1 cellular context compared by ENCODE assay signal in the genomic region with DNA sequence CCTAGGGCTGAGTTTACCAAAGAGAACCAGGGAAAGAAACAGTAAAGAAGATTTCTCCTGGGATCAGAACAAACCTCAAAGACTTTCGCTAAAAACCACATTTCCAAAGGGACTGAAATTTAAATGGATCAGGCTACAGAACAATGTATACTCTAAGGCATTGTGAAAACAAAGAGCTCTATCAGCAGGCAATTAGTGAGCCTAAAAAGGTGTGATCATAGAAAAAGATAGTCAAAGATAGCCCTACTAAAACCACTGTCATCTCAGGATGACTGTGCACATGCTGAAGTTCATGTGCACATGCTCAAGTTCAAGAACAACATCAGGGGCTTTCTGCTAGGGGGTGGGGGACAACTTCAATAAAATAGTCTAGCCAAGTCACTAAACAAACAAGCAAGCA.
A peak's percentile ranks its signal among the peaks of the same experiment; 100 is the strongest.
TF ChIP-seq lines count a peak whose summit lies in the region.

No MANE protein-coding gene starts in this region.

TF ChIP-seq in GM12878, 131 proteins besides CTCF, POLR2A, EP300 and RAD21 (continued from another document and continues in another):
- TF ChIP-seq, protein P1, sequence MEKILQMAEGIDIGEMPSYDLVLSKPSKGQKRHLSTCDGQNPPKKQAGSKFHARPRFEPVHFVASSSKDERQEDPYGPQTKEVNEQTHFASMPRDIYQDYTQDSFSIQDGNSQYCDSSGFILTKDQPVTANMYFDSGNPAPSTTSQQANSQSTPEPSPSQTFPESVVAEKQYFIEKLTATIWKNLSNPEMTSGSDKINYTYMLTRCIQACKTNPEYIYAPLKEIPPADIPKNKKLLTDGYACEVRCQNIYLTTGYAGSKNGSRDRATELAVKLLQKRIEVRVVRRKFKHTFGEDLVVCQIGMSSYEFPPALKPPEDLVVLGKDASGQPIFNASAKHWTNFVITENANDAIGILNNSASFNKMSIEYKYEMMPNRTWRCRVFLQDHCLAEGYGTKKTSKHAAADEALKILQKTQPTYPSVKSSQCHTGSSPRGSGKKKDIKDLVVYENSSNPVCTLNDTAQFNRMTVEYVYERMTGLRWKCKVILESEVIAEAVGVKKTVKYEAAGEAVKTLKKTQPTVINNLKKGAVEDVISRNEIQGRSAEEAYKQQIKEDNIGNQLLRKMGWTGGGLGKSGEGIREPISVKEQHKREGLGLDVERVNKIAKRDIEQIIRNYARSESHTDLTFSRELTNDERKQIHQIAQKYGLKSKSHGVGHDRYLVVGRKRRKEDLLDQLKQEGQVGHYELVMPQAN (conservative IDR thresholded peaks at IDR 0.05), result no peak
- no peak for TF ChIP-seq NFXL1 (IDR thresholded peaks at IDR 0.05; ENCODE audit: borderline replicate concordance)
- no peak for TF ChIP-seq RFX5 (IDR thresholded peaks at IDR 0.05; ENCODE audit: low read depth, low read length)
- no peak for TF ChIP-seq CREM (IDR thresholded peaks at IDR 0.05; ENCODE audit: low read depth)
- peak; percentile 81 for TF ChIP-seq ATF7 (IDR thresholded peaks at IDR 0.05; ENCODE audit: low read depth)
- no peak for TF ChIP-seq FOXK2 (IDR thresholded peaks at IDR 0.05)
- 0 out of 2 replicates have a peak, but pooled peaks have one; percentile 36 for TF ChIP-seq PAX5 (IDR thresholded peaks at IDR 0.05; ENCODE audit: borderline replicate concordance, low read depth, low read length)
- TF ChIP-seq BHLHE40 (IDR thresholded peaks at IDR 0.05; ENCODE audit: borderline replicate concordance in 1 of 2, low read depth in 2 of 2, low read length in 1 of 2), result peak; percentile 59 to 86; a peak in 3 of 4 replicates
- TF ChIP-seq YBX1 (IDR thresholded peaks at IDR 0.05), result no peak
- TF ChIP-seq MYC (IDR thresholded peaks at IDR 0.05; ENCODE audit: insufficient read depth, insufficient read length, insufficient replicate concordance, low read length, severe bottlenecking), result no peak
- peak; percentile 87 for TF ChIP-seq IKZF1 (conservative IDR thresholded peaks at IDR 0.05)
- TF ChIP-seq SPI1 (IDR thresholded peaks at IDR 0.05; ENCODE audit: borderline replicate concordance, insufficient read depth, low read depth, low read length), result no peak; the same call in 1 of the 2 replicates
- peak; percentile 74; the same call in 1 of the 2 replicates for TF ChIP-seq IRF4 (IDR thresholded peaks at IDR 0.05; ENCODE audit: low read depth, low read length)
- TF ChIP-seq, protein P2, sequence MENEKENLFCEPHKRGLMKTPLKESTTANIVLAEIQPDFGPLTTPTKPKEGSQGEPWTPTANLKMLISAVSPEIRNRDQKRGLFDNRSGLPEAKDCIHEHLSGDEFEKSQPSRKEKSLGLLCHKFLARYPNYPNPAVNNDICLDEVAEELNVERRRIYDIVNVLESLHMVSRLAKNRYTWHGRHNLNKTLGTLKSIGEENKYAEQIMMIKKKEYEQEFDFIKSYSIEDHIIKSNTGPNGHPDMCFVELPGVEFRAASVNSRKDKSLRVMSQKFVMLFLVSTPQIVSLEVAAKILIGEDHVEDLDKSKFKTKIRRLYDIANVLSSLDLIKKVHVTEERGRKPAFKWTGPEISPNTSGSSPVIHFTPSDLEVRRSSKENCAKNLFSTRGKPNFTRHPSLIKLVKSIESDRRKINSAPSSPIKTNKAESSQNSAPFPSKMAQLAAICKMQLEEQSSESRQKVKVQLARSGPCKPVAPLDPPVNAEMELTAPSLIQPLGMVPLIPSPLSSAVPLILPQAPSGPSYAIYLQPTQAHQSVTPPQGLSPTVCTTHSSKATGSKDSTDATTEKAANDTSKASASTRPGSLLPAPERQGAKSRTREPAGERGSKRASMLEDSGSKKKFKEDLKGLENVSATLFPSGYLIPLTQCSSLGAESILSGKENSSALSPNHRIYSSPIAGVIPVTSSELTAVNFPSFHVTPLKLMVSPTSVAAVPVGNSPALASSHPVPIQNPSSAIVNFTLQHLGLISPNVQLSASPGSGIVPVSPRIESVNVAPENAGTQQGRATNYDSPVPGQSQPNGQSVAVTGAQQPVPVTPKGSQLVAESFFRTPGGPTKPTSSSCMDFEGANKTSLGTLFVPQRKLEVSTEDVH (IDR thresholded peaks at IDR 0.05; ENCODE audit: low read depth, partially characterized antibody), result no peak
- TF ChIP-seq EED (IDR thresholded peaks at IDR 0.05; ENCODE audit: low read depth), result no peak
- TF ChIP-seq CHD2 (IDR thresholded peaks at IDR 0.05; ENCODE audit: borderline replicate concordance, low read depth, low read length), result peak; percentile 34; the same call in 1 of the 2 replicates
- TF ChIP-seq NBN (IDR thresholded peaks at IDR 0.05), result 0 out of 2 replicates have a peak, but pooled peaks have one; percentile 59
- TF ChIP-seq ZNF24 (IDR thresholded peaks at IDR 0.05), result no peak; the same call in 1 of the 2 replicates
- TF ChIP-seq NFIC (IDR thresholded peaks at IDR 0.05; ENCODE audit: low read depth, low read length), result 0 out of 2 replicates have a peak, but pooled peaks have one; percentile 14
- peak; percentile 94 to 95 for TF ChIP-seq IKZF2 (IDR thresholded peaks at IDR 0.05)
- no peak for TF ChIP-seq CREB1 (IDR thresholded peaks at IDR 0.05; ENCODE audit: low read depth)
- TF ChIP-seq ZNF384 (IDR thresholded peaks at IDR 0.05; ENCODE audit: borderline replicate concordance, low read depth, low read length), result no peak
- TF ChIP-seq POLR2AphosphoS5 (IDR thresholded peaks at IDR 0.05; ENCODE audit: low read length), result no peak
- TF ChIP-seq SUZ12 (IDR thresholded peaks at IDR 0.05; ENCODE audit: unreplicated experiment), result no peak
- no peak for TF ChIP-seq EGR1 (IDR thresholded peaks at IDR 0.05; ENCODE audit: borderline replicate concordance in 1 of 2, low read depth in 2 of 2, low read length in 2 of 2)
- TF ChIP-seq MTA2 (IDR thresholded peaks at IDR 0.05; ENCODE audit: low read depth), result peak; percentile 99
- TF ChIP-seq RCOR1 (conservative IDR thresholded peaks at IDR 0.05; ENCODE audit: low read depth, low read length), result no peak
- TF ChIP-seq SRF (IDR thresholded peaks at IDR 0.05; ENCODE audit: low read depth in 2 of 2, low read length in 2 of 2), result no peak
- no peak for TF ChIP-seq GABPA (IDR thresholded peaks at IDR 0.05; ENCODE audit: low read depth)
- peak; percentile 80 for TF ChIP-seq BMI1 (IDR thresholded peaks at IDR 0.05; ENCODE audit: borderline replicate concordance)
- no peak for TF ChIP-seq KLF5 (IDR thresholded peaks at IDR 0.05; ENCODE audit: partially characterized antibody)
- TF ChIP-seq, protein P3, sequence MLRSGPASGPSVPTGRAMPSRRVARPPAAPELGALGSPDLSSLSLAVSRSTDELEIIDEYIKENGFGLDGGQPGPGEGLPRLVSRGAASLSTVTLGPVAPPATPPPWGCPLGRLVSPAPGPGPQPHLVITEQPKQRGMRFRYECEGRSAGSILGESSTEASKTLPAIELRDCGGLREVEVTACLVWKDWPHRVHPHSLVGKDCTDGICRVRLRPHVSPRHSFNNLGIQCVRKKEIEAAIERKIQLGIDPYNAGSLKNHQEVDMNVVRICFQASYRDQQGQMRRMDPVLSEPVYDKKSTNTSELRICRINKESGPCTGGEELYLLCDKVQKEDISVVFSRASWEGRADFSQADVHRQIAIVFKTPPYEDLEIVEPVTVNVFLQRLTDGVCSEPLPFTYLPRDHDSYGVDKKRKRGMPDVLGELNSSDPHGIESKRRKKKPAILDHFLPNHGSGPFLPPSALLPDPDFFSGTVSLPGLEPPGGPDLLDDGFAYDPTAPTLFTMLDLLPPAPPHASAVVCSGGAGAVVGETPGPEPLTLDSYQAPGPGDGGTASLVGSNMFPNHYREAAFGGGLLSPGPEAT (IDR thresholded peaks at IDR 0.05; ENCODE audit: low read depth), result peak; percentile 87
- TF ChIP-seq ZNF217 (IDR thresholded peaks at IDR 0.05), result peak; percentile 66; the same call in 1 of the 2 replicates
- TF ChIP-seq, protein P4, sequence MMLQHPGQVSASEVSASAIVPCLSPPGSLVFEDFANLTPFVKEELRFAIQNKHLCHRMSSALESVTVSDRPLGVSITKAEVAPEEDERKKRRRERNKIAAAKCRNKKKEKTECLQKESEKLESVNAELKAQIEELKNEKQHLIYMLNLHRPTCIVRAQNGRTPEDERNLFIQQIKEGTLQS (IDR thresholded peaks at IDR 0.05; ENCODE audit: borderline replicate concordance, extremely low read depth, low read depth, low read length), result no peak
- no peak for TF ChIP-seq BRCA1 (IDR thresholded peaks at IDR 0.05; ENCODE audit: low read depth, low read length)
- TF ChIP-seq, protein P5, sequence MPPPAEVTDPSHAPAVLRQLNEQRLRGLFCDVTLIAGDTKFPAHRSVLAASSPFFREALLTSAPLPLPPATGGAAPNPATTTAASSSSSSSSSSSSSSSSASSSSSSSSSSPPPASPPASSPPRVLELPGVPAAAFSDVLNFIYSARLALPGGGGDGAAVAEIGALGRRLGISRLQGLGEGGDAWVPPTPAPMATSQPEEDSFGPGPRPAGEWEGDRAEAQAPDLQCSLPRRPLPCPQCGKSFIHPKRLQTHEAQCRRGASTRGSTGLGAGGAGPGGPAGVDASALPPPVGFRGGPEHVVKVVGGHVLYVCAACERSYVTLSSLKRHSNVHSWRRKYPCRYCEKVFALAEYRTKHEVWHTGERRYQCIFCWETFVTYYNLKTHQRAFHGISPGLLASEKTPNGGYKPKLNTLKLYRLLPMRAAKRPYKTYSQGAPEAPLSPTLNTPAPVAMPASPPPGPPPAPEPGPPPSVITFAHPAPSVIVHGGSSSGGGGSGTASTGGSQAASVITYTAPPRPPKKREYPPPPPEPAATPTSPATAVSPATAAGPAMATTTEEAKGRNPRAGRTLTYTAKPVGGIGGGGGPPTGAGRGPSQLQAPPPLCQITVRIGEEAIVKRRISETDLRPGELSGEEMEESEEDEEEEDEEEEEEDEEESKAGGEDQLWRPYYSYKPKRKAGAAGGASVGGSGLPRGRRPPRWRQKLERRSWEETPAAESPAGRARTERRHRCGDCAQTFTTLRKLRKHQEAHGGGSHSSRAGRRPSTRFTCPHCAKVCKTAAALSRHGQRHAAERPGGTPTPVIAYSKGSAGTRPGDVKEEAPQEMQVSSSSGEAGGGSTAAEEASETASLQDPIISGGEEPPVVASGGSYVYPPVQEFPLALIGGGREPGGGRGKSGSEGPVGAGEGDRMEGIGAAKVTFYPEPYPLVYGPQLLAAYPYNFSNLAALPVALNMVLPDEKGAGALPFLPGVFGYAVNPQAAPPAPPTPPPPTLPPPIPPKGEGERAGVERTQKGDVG (CRISPR knock-in tag; IDR thresholded peaks at IDR 0.05), result no peak
- no peak for TF ChIP-seq ZNF622 (IDR thresholded peaks at IDR 0.05)
- no peak; the same call in 2 of the 3 replicates for TF ChIP-seq POU2F2 (IDR thresholded peaks at IDR 0.05; ENCODE audit: borderline replicate concordance, low read depth, low read length)
- TF ChIP-seq DPF2 (IDR thresholded peaks at IDR 0.05), result peak; percentile 90
- no peak for TF ChIP-seq FOS (IDR thresholded peaks at IDR 0.05; ENCODE audit: borderline replicate concordance, extremely low read depth, insufficient read length)
- TF ChIP-seq ZBED1 (IDR thresholded peaks at IDR 0.05; ENCODE audit: borderline replicate concordance), result no peak
- no peak for TF ChIP-seq RELA (IDR thresholded peaks at IDR 0.05; ENCODE audit: borderline replicate concordance, partially characterized antibody)
- peak; percentile 76 for TF ChIP-seq RUNX3 (IDR thresholded peaks at IDR 0.05; ENCODE audit: low read length)
- TF ChIP-seq, protein P6, sequence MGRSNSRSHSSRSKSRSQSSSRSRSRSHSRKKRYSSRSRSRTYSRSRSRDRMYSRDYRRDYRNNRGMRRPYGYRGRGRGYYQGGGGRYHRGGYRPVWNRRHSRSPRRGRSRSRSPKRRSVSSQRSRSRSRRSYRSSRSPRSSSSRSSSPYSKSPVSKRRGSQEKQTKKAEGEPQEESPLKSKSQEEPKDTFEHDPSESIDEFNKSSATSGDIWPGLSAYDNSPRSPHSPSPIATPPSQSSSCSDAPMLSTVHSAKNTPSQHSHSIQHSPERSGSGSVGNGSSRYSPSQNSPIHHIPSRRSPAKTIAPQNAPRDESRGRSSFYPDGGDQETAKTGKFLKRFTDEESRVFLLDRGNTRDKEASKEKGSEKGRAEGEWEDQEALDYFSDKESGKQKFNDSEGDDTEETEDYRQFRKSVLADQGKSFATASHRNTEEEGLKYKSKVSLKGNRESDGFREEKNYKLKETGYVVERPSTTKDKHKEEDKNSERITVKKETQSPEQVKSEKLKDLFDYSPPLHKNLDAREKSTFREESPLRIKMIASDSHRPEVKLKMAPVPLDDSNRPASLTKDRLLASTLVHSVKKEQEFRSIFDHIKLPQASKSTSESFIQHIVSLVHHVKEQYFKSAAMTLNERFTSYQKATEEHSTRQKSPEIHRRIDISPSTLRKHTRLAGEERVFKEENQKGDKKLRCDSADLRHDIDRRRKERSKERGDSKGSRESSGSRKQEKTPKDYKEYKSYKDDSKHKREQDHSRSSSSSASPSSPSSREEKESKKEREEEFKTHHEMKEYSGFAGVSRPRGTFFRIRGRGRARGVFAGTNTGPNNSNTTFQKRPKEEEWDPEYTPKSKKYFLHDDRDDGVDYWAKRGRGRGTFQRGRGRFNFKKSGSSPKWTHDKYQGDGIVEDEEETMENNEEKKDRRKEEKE (IDR thresholded peaks at IDR 0.05), result no peak
- no peak for TF ChIP-seq SREBF2 (IDR thresholded peaks at IDR 0.05; ENCODE audit: low read length)
- TF ChIP-seq, protein P7, sequence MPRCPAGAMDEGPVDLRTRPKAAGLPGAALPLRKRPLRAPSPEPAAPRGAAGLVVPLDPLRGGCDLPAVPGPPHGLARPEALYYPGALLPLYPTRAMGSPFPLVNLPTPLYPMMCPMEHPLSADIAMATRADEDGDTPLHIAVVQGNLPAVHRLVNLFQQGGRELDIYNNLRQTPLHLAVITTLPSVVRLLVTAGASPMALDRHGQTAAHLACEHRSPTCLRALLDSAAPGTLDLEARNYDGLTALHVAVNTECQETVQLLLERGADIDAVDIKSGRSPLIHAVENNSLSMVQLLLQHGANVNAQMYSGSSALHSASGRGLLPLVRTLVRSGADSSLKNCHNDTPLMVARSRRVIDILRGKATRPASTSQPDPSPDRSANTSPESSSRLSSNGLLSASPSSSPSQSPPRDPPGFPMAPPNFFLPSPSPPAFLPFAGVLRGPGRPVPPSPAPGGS (IDR thresholded peaks at IDR 0.05; ENCODE audit: borderline replicate concordance, insufficient read depth, low read depth, low read length, poor library complexity, severe bottlenecking), result no peak
- TF ChIP-seq MEF2B (IDR thresholded peaks at IDR 0.05; ENCODE audit: partially characterized antibody, poor library complexity, severe bottlenecking), result peak; percentile 93
- no peak for TF ChIP-seq KAT2A (conservative IDR thresholded peaks at IDR 0.05; ENCODE audit: control insufficient read depth, low read depth, low read length)
- no peak for TF ChIP-seq TCF3 (IDR thresholded peaks at IDR 0.05; ENCODE audit: borderline replicate concordance, insufficient read depth, low read depth, low read length)
- TF ChIP-seq RB1 (IDR thresholded peaks at IDR 0.05; ENCODE audit: borderline replicate concordance), result no peak
- TF ChIP-seq CHD4 (IDR thresholded peaks at IDR 0.05), result no peak
- TF ChIP-seq, protein P8, sequence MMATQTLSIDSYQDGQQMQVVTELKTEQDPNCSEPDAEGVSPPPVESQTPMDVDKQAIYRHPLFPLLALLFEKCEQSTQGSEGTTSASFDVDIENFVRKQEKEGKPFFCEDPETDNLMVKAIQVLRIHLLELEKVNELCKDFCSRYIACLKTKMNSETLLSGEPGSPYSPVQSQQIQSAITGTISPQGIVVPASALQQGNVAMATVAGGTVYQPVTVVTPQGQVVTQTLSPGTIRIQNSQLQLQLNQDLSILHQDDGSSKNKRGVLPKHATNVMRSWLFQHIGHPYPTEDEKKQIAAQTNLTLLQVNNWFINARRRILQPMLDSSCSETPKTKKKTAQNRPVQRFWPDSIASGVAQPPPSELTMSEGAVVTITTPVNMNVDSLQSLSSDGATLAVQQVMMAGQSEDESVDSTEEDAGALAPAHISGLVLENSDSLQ (IDR thresholded peaks at IDR 0.05), result no peak
